9 cellular contexts compared by ENCODE assay signal in the genomic region with DNA sequence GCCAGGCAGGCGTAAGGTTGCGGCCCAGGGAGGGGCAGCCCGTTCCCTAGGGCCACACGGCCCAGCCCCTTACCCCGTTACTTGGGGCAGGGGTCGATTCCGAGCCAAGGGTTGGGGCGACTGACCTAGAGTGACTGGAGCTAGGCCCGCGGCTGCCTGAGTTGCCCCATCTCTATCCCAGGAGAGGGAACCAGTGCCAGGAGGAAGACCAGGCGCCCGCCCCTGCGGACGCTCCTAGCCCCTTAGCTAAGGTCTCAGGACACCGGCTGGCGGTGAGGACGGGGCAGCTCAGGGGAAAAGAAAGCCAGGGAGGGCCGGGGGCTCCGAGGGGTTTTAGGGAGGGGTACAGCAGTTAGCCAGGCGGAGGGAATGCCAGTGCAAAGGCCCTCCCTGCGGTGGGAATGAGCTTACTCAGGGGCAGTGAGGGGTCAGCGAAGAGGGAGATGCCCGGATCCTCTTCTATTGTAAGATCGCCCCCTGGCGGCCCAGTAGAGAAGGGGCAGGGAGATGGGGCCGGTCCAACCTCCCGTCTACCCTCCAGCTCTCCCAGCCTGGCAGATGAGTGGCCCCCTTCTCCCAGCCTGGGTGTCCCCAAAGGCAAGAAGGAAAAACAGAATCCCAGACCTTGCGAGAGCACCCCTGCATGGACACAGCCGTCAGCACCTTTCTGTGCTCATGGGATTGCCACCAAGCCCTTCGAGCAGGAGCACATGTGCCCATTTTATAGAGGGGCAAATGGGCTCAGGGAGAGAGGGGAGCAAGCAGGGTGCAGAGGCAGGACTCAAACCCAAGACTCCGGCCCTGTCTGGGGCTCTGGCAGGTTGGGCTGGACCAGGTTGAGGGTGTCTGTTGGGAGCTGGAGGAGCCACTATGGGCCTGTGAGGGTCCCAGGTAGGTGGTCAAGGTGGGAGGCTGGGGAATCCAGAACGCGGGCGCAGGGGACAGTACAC. TPM values are rescaled to one million over a fixed set of nuclear protein-coding genes. Genes with fewer than 3 reads are reported as not detected.
A peak's percentile ranks its signal among the peaks of the same experiment; 100 is the strongest.
DNase-seq lines count a peak whose midpoint lies in the region; ATAC-seq, FAIRE-seq and TF ChIP-seq lines count a peak whose summit lies in the region.
"Had no signal": no experiment of that assay in that cellular context is flagged by ENCODE, and none has a peak within 500 bp of the region (broad histone marks: within the 10 kb centered on the region; RNA-seq: fewer than 3 reads in every experiment).

No MANE protein-coding gene starts in this region.

- H3K4me2 ChIP-seq in HCT116 (ENCODE audit: low read length), result no peak overlapping the region
- H3K4me2 ChIP-seq in astrocyte (ENCODE audit: low read length), result no peak overlapping the region
- H3K4me2 ChIP-seq in keratinocyte (ENCODE audit: control insufficient read depth, extremely low read depth, insufficient read depth, low read depth, low read length), result no peak overlapping the region

- no peak overlapping the region for H3K4me3 Mint-ChIP-seq in T-helper 2 cell treated with Interferon-gamma antibody and Interleukin-4, amounts not matched to agents 5 μg/mL and 100 μg/mL, for 36 hours
- peak overlapping the region; percentile 45 for H3K4me3 Mint-ChIP-seq in astrocyte (ENCODE audit: unreplicated experiment)

- no peaks in the 10 kb centered on the region for H3K36me3 ChIP-seq in A673 (ENCODE audit: insufficient read depth, low read length, poor library complexity, severe bottlenecking)
- no peaks in the 10 kb centered on the region for H3K36me3 ChIP-seq in HCT116 (ENCODE audit: control insufficient read depth in 1 of 2, insufficient read depth in 2 of 2, low read length in 2 of 2)
- H3K36me3 ChIP-seq in astrocyte (ENCODE audit: insufficient read depth, low read length), result no peaks in the 10 kb centered on the region
- no peaks in the 10 kb centered on the region for H3K36me3 ChIP-seq in keratinocyte (ENCODE audit: control insufficient read depth in 2 of 2, extremely low read depth in 1 of 2, insufficient read depth in 2 of 2, low read length in 2 of 2)

- CTCF ChIA-PET in A673 (lab: Charles Lee) (interaction anchor here (1.2 kb wide), 3 partner anchors 22 to 408 kb away, joined by 3 to 5 read pairs (median 3); no protein-coding TSS in a partner anchor), HCT116 (lab: Charles Lee) (interaction anchor here (1.0 to 4.9 kb wide), 11 partner anchors 14 to 408 kb away, joined by 3 to 52 read pairs (median 3); a partner anchor contains a TSS)

- H3K27me3 ChIP-seq in A673 (replicated peaks; ENCODE audit: insufficient read depth, low read depth, low read length, poor library complexity) (no peaks in the 10 kb centered on the region), HCT116 (ENCODE audit: insufficient read depth, low read length) (no peaks in the 10 kb centered on the region), astrocyte (ENCODE audit: insufficient read depth, low read length) (no peaks in the 10 kb centered on the region), keratinocyte (ENCODE audit: control insufficient read depth, extremely low read depth, insufficient read depth, low read length) (peaks cover 10% of the 10 kb centered on the region)

- H3K4me1 ChIP-seq in A673 (ENCODE audit: insufficient read depth, low read length, poor library complexity, severe bottlenecking), result no peaks in the 10 kb centered on the region
- H3K4me1 ChIP-seq in HCT116 (ENCODE audit: control insufficient read depth in 1 of 2, insufficient read depth in 2 of 2, low read length in 2 of 2), result no peaks in the 10 kb centered on the region
- H3K4me1 ChIP-seq in astrocyte (ENCODE audit: insufficient read depth, low read length), result peaks cover 5% of the 10 kb centered on the region
- no peaks in the 10 kb centered on the region for H3K4me1 ChIP-seq in keratinocyte (ENCODE audit: control insufficient read depth, extremely low read depth, insufficient read depth, low read length)

- intact Hi-C loops in A673 (cut with micrococcal nuclease; ENCODE audit: unreplicated experiment) (no loop called here), HCT116 (cut with micrococcal nuclease) (no loop called here)

- H3K27ac Mint-ChIP-seq in T-helper 2 cell treated with Interferon-gamma antibody and Interleukin-4, amounts not matched to agents 5 μg/mL and 100 μg/mL, for 36 hours, result no peak overlapping the region
- no peak overlapping the region for H3K27ac Mint-ChIP-seq in astrocyte (ENCODE audit: unreplicated experiment)

- H4K20me1 ChIP-seq in HCT116 (ENCODE audit: insufficient read depth), result no peaks in the 10 kb centered on the region
- H4K20me1 ChIP-seq in astrocyte (ENCODE audit: insufficient read depth, low read length), result no peaks in the 10 kb centered on the region
- H4K20me1 ChIP-seq in keratinocyte (ENCODE audit: control insufficient read depth, extremely low read depth, insufficient read depth, low read length), result no peaks in the 10 kb centered on the region

- H2AFZ ChIP-seq in HCT116 (ENCODE audit: low read depth, low read length, poor library complexity, severe bottlenecking) (no peak overlapping the region), astrocyte (ENCODE audit: low read depth, low read length) (no peak overlapping the region), keratinocyte (ENCODE audit: control insufficient read depth, low read length) (no peak overlapping the region)

- no peaks in the 10 kb centered on the region for H3K9me2 ChIP-seq in HCT116 (ENCODE audit: insufficient read depth)

- no TSS peak for BruUV-seq in A673 (replicated peaks; lab: Mats Ljungman, UMichigan)
- BruUV-seq in HCT116 (replicated peaks; lab: Mats Ljungman, UMichigan), result no TSS peak

- FAIRE-seq in astrocyte (lab: Jason Lieb, UNC), result no peak
- no peak for FAIRE-seq in keratinocyte (lab: Jason Lieb, UNC)
- FAIRE-seq: GM18507 had no signal

- RAD21 ChIA-PET in HCT116 (lab: Charles Lee; ENCODE audit: low non-redundant PET in 1 of 2, low total read pairs in 2 of 2, uncharacterized antibody in 2 of 2, unreplicated experiment in 2 of 2), result interaction anchor here (0.9 to 1.3 kb wide), 3 partner anchors 13 to 22 kb away, joined by 4 read pairs; no protein-coding TSS in a partner anchor

- peaks cover 5% of the 10 kb centered on the region for H3K36me3 Mint-ChIP-seq in T-helper 2 cell treated with Interferon-gamma antibody and Interleukin-4, amounts not matched to agents 5 μg/mL and 100 μg/mL, for 36 hours (ENCODE audit: low read depth)
- H3K36me3 Mint-ChIP-seq in astrocyte (ENCODE audit: low read depth, unreplicated experiment), result no peaks in the 10 kb centered on the region

- H3K27ac ChIP-seq in A673 (ENCODE audit: low read depth, low read length, poor library complexity, severe bottlenecking) (no peak overlapping the region), HCT116 (ENCODE audit: low read depth, low read length) (no peak overlapping the region), astrocyte (ENCODE audit: low read depth, low read length) (no peak overlapping the region), keratinocyte (ENCODE audit: control insufficient read depth, insufficient read depth, low read length) (no peak overlapping the region)

- no peak overlapping the region for H3K9ac ChIP-seq in HCT116 (ENCODE audit: low read length)
- H3K9ac ChIP-seq in astrocyte (ENCODE audit: low read length), result no peak overlapping the region
- H3K9ac ChIP-seq in keratinocyte (ENCODE audit: control insufficient read depth, extremely low read depth, insufficient read depth, low read length), result no peak overlapping the region

- no peaks in the 10 kb centered on the region for H3K9me1 ChIP-seq in keratinocyte (ENCODE audit: control insufficient read depth, extremely low read depth, insufficient read depth, low read length)

- H3K9me3 Mint-ChIP-seq in T-helper 2 cell treated with Interferon-gamma antibody and Interleukin-4, amounts not matched to agents 5 μg/mL and 100 μg/mL, for 36 hours, result no peaks in the 10 kb centered on the region
- peaks cover 3% of the 10 kb centered on the region for H3K9me3 Mint-ChIP-seq in astrocyte (ENCODE audit: unreplicated experiment)

- TF ChIP-seq POLR2A in HCT116 (IDR thresholded peaks at IDR 0.05; ENCODE audit: borderline replicate concordance, extremely low read depth, insufficient read depth, insufficient read length), result no peak

- dilution Hi-C loops in keratinocyte (cut with MboI; ENCODE audit: extremely low pct_ligation_motif_present, low sequenced_read_pairs), result no loop called here

- no peaks in the 10 kb centered on the region for H3K27me3 Mint-ChIP-seq in T-helper 2 cell treated with Interferon-gamma antibody and Interleukin-4, amounts not matched to agents 5 μg/mL and 100 μg/mL, for 36 hours (ENCODE audit: low read depth)
- peaks cover 6% of the 10 kb centered on the region for H3K27me3 Mint-ChIP-seq in astrocyte (ENCODE audit: low read depth, unreplicated experiment)

- POLR2A ChIA-PET in A673 (lab: Charles Lee; ENCODE audit: low non-redundant PET) (no interaction called here), HCT116 (lab: Charles Lee) (no interaction called here)

- H3K4me1 Mint-ChIP-seq in T-helper 2 cell treated with Interferon-gamma antibody and Interleukin-4, amounts not matched to agents 5 μg/mL and 100 μg/mL, for 36 hours (ENCODE audit: low read depth), result peaks cover 5% of the 10 kb centered on the region
- peaks cover 11% of the 10 kb centered on the region for H3K4me1 Mint-ChIP-seq in astrocyte (ENCODE audit: low read depth, unreplicated experiment)

- peak; percentile 61 for DNase-seq in A673 (ENCODE audit: low spot score)
- DNase-seq in HCT116 (ENCODE audit: low read depth, low spot score), result no peak
- DNase-seq in T-helper 2 cell treated with Interferon-gamma antibody and Interleukin-4, amounts not matched to agents 5 μg/mL and 100 μg/mL, for 36 hours (ENCODE audit: low spot score), result peak; percentile 40
- DNase-seq in astrocyte (ENCODE audit: low read depth), result peak; percentile 23
- no peak for DNase-seq in keratinocyte (ENCODE audit: low read depth, low spot score)
- DNase-seq in stimulated activated CD4-positive, alpha-beta T cell treated with anti-CD3 and anti-CD28 coated beads, TNF-alpha, amount 100 ng/mL, for 48 hours (ENCODE audit: low read depth in 3 of 3), result peak; percentile 27 to 68 (median 44)
- DNase-seq in cortex of kidney (lab: John Stamatoyannopoulos, UW), result no peak
- DNase-seq in NCI-H187 treated with DMSO at 0.1 percent for 48 hours (lab: John Stamatoyannopoulos, UW), result no peak

- H3K4me3 ChIP-seq in A673 (ENCODE audit: low read depth, low read length, poor library complexity, severe bottlenecking) (no peak overlapping the region), HCT116 (replicated peaks in 1 of 2; ENCODE audit: low read depth in 1 of 2, low read length in 2 of 2) (no peak overlapping the region), astrocyte (ENCODE audit: insufficient read depth, low read depth, low read length) (no peak overlapping the region), keratinocyte (ENCODE audit: control insufficient read depth in 2 of 3, extremely low read depth in 1 of 3, insufficient read depth in 2 of 3, low read depth in 1 of 3, low read length in 3 of 3) (no peak overlapping the region)

- TF ChIP-seq RAD21 in HCT116 (IDR thresholded peaks at IDR 0.05; ENCODE audit: low read depth), result peak; percentile 60

- ATAC-seq in HCT116, result peak; percentile 83

- H3K9me3 ChIP-seq in A673 (ENCODE audit: low read depth, low read length, poor library complexity, severe bottlenecking) (no peaks in the 10 kb centered on the region), HCT116 (ENCODE audit: control insufficient read depth in 1 of 2, insufficient read depth in 1 of 2, low read depth in 1 of 2, low read length in 2 of 2) (no peaks in the 10 kb centered on the region), astrocyte (ENCODE audit: insufficient read depth, low read depth, low read length) (no peaks in the 10 kb centered on the region), keratinocyte (ENCODE audit: control insufficient read depth, low read depth, low read length) (no peaks in the 10 kb centered on the region)

- peak; percentile 84 for TF ChIP-seq CTCF in A673 (conservative IDR thresholded peaks at IDR 0.05; ENCODE audit: low read depth, low read length)
- peak; percentile 43 to 91 (median 83); a peak in 5 of 6 replicates for TF ChIP-seq CTCF in HCT116 (IDR thresholded peaks at IDR 0.05 in 2 of 3, conservative IDR thresholded peaks at IDR 0.05 in 1 of 3; ENCODE audit: borderline replicate concordance in 1 of 3, insufficient read depth in 1 of 3, low read depth in 2 of 3, low read length in 2 of 3)
- peak; percentile 53 for TF ChIP-seq CTCF in astrocyte (IDR thresholded peaks at IDR 0.05; ENCODE audit: insufficient read depth, low read depth, low read length)
- TF ChIP-seq CTCF in keratinocyte (optimal IDR thresholded peaks at IDR 0.05 in 1 of 3, IDR thresholded peaks at IDR 0.05 in 1 of 3, conservative IDR thresholded peaks at IDR 0.05 in 1 of 3; ENCODE audit: extremely low read depth in 1 of 3, insufficient read depth in 2 of 3, low read length in 3 of 3), result peak; percentile 71 to 88 (median 79)

- no peaks in the 10 kb centered on the region for H3K79me2 ChIP-seq in HCT116 (ENCODE audit: insufficient read depth, low read length)
- no peaks in the 10 kb centered on the region for H3K79me2 ChIP-seq in astrocyte (ENCODE audit: insufficient read depth, low read length)
- no peaks in the 10 kb centered on the region for H3K79me2 ChIP-seq in keratinocyte (ENCODE audit: control insufficient read depth, insufficient read depth, low read length)

RNA-seq across cellular contexts. Expression of a gene that starts 16.3 kb away (rescaled TPM):
- 0.77 and 1.6 TPM in 2 replicates for total RNA-seq in A673 (2021)
- total RNA-seq in HCT116 (2021; ENCODE audit: unreplicated experiment), result 13.1 TPM
- polyA plus RNA-seq in HCT116 (2012), result 9.3 and 10.3 TPM in 2 replicates
- 3.9 and 6.0 TPM in 2 replicates for total RNA-seq in astrocyte
- polyA plus RNA-seq in keratinocyte, result 0.07 to 0.21 TPM (median 0.14 TPM) in 3 replicates
- polyA plus RNA-seq in keratinocyte (2011; ENCODE audit: low read depth), result not detected
- polyA plus RNA-seq in keratinocyte (2011; cell fraction: cytosol; rRNA removed), result 0.01 and 0.12 TPM in 2 replicates
- 0.33 and 0.67 TPM in 2 replicates for polyA plus RNA-seq in keratinocyte (2011; cell fraction: nucleus; rRNA removed)
- 0.11 and 0.18 TPM in 2 replicates for polyA plus RNA-seq in keratinocyte (2012; ENCODE audit: low replicate concordance)
- 0.07 to 0.16 TPM in 2 of 3 replicates, not detected in the other for polyA minus RNA-seq in keratinocyte
- 0.58 TPM for polyA minus RNA-seq in keratinocyte (2011; cell fraction: cytosol; rRNA and poly(A)+ RNA removed)
- 1.1 and 1.4 TPM in 2 replicates for polyA minus RNA-seq in keratinocyte (2011; cell fraction: nucleus; rRNA and poly(A)+ RNA removed)

RNA-seq across cellular contexts. Expression of a gene that starts 25.6 kb away (rescaled TPM):
- total RNA-seq in A673 (2021) (8.6 TPM in 2 replicates), HCT116 (2021; ENCODE audit: unreplicated experiment) (25.3 TPM), astrocyte (8.1 and 9.8 TPM in 2 replicates)
- polyA plus RNA-seq in HCT116 (2012), result 10.1 and 11.7 TPM in 2 replicates
- polyA plus RNA-seq in keratinocyte, result 0.56 to 1.4 TPM (median 1.2 TPM) in 3 replicates
- polyA plus RNA-seq in keratinocyte (2011; ENCODE audit: low read depth), result 2.0 TPM
- 0.11 and 0.26 TPM in 2 replicates for polyA plus RNA-seq in keratinocyte (2011; cell fraction: cytosol; rRNA removed)
- polyA plus RNA-seq in keratinocyte (2011; cell fraction: nucleus; rRNA removed), result 7.7 and 8.1 TPM in 2 replicates
- 0.78 and 2.9 TPM in 2 replicates for polyA plus RNA-seq in keratinocyte (2012; ENCODE audit: low replicate concordance)
- 0.43 to 0.86 TPM (median 0.69 TPM) in 3 replicates for polyA minus RNA-seq in keratinocyte
- not detected for polyA minus RNA-seq in keratinocyte (2011; cell fraction: cytosol; rRNA and poly(A)+ RNA removed)
- polyA minus RNA-seq in keratinocyte (2011; cell fraction: nucleus; rRNA and poly(A)+ RNA removed), result 0.95 and 1.9 TPM in 2 replicates

RNA-seq across cellular contexts. Expression of a gene that starts 38.3 kb away (rescaled TPM):
- 421 and 431 TPM in 2 replicates for total RNA-seq in A673 (2021)
- total RNA-seq in HCT116 (2021; ENCODE audit: unreplicated experiment), result 339 TPM
- 415 and 570 TPM in 2 replicates for polyA plus RNA-seq in HCT116 (2012)
- total RNA-seq in astrocyte, result 311 and 347 TPM in 2 replicates
- 294 to 475 TPM (median 343 TPM) in 3 replicates for polyA plus RNA-seq in keratinocyte
- 523 TPM for polyA plus RNA-seq in keratinocyte (2011; ENCODE audit: low read depth)
- 167 and 490 TPM in 2 replicates for polyA plus RNA-seq in keratinocyte (2011; cell fraction: cytosol; rRNA removed)
- polyA plus RNA-seq in keratinocyte (2011; cell fraction: nucleus; rRNA removed), result 169 and 188 TPM in 2 replicates
- 285 and 463 TPM in 2 replicates for polyA plus RNA-seq in keratinocyte (2012; ENCODE audit: low replicate concordance)
- 116 to 149 TPM (median 142 TPM) in 3 replicates for polyA minus RNA-seq in keratinocyte
- 191 TPM for polyA minus RNA-seq in keratinocyte (2011; cell fraction: cytosol; rRNA and poly(A)+ RNA removed)
- 36.9 and 41.3 TPM in 2 replicates for polyA minus RNA-seq in keratinocyte (2011; cell fraction: nucleus; rRNA and poly(A)+ RNA removed)

RNA-seq across cellular contexts. Expression of a gene that starts 39.0 kb away (rescaled TPM):
- total RNA-seq in A673 (2021) (2.5 TPM in 2 replicates), HCT116 (2021; ENCODE audit: unreplicated experiment) (4.1 TPM), astrocyte (1.8 TPM in 2 replicates)
- polyA plus RNA-seq in HCT116 (2012), result 2.7 and 4.1 TPM in 2 replicates
- polyA plus RNA-seq in keratinocyte, result 0.47 to 1.0 TPM (median 0.77 TPM) in 3 replicates
- polyA plus RNA-seq in keratinocyte (2011; ENCODE audit: low read depth), result not detected
- 0.45 and 1.0 TPM in 2 replicates for polyA plus RNA-seq in keratinocyte (2011; cell fraction: cytosol; rRNA removed)
- polyA plus RNA-seq in keratinocyte (2011; cell fraction: nucleus; rRNA removed), result 0.70 and 2.1 TPM in 2 replicates
- 0.37 and 1.2 TPM in 2 replicates for polyA plus RNA-seq in keratinocyte (2012; ENCODE audit: low replicate concordance)
- polyA minus RNA-seq in keratinocyte, result not detected in 3 replicates
- not detected for polyA minus RNA-seq in keratinocyte (2011; cell fraction: cytosol; rRNA and poly(A)+ RNA removed)
- polyA minus RNA-seq in keratinocyte (2011; cell fraction: nucleus; rRNA and poly(A)+ RNA removed), result 0.63 and 0.78 TPM in 2 replicates

Comparison
In these comparisons a context has a peak if more than half of its experiments do, and no peak if none do; other contexts are left out.
1. DNase-seq: peak in A673 (single experiment), T-helper 2 cell treated with Interferon-gamma antibody and Interleukin-4, amounts not matched to agents 5 μg/mL and 100 μg/mL, for 36 hours (single experiment), astrocyte (single experiment) and stimulated activated CD4-positive, alpha-beta T cell treated with anti-CD3 and anti-CD28 coated beads, TNF-alpha, amount 100 ng/mL, for 48 hours (3 of 3); none in HCT116 (single experiment), keratinocyte (single experiment), cortex of kidney (single experiment) and NCI-H187 treated with DMSO at 0.1 percent for 48 hours (single experiment).
2. Peak in every context shown above with its lines, with median percentiles within 50 percentile points of each other: CTCF ChIP-seq.